Comparison of ENCODE assay signal across 23 cellular contexts in genomic region chr16:75326333-75326732, GRCh38.
A peak's percentile ranks its signal among the peaks of the same experiment; 100 is the strongest.
DNase-seq lines count a peak whose midpoint lies in the region; ATAC-seq and TF ChIP-seq lines count a peak whose summit lies in the region.
"Had no signal": no experiment of that assay in that cellular context is flagged by ENCODE, and none has a peak within 500 bp of the region (broad histone marks: within the 10 kb centered on the region; RNA-seq: fewer than 3 reads in every experiment).

No MANE protein-coding gene starts in this region.

- no peak overlapping the region for H3K4me3 Mint-ChIP-seq in CD4-positive, alpha-beta T cell
- no peak overlapping the region for H3K4me3 Mint-ChIP-seq in glutamatergic neuron (ENCODE audit: unreplicated experiment)
- H3K4me3 Mint-ChIP-seq: activated CD4-positive, alpha-beta T cell treated with anti-CD3 and anti-CD28 coated beads for 36 hours; activated T-helper 1 cell treated with anti-CD3 and anti-CD28 coated beads, Interleukin-12 subunit alpha, Interleukin-12 subunit beta, Interleukin-2, Interleukin-4 antibody, amounts not matched to agents 30 ng/mL and 10 ng/mL and 1 ng/mL, durations not matched to agents 14 hours and 24 hours and 36 hours; nephron progenitor cell; T-helper 1 cell treated with Interleukin-12 subunit alpha and Interleukin-12 subunit beta and Interleukin-4 antibody, amounts not matched to agents 30 μg/mL and 1 μg/mL, for 36 hours had no signal

- no peak overlapping the region for H3K27ac ChIP-seq in CD4-positive, alpha-beta T cell (ENCODE audit: low read depth, low read length)
- no peak overlapping the region for H3K27ac ChIP-seq in adrenal gland
- H3K27ac ChIP-seq: body of pancreas, HL-60, RWPE1, thoracic aorta had no signal

- WGBS in adrenal gland, 4 donors, result 86 to 92% (median 87%) methylated on average over 5 of the region's 5 CpGs

- H3K4me1 Mint-ChIP-seq in CD4-positive, alpha-beta T cell (ENCODE audit: low read depth), result peaks cover 39% of the 10 kb centered on the region
- H3K4me1 Mint-ChIP-seq in glutamatergic neuron (ENCODE audit: low read depth, unreplicated experiment), result peaks cover 17% of the 10 kb centered on the region

- CTCF ChIA-PET in CD4-positive, alpha-beta T cell (lab: Charles Lee), result no interaction called here

- no peak for TF ChIP-seq CTCF in CD4-positive, alpha-beta T cell (IDR thresholded peaks at IDR 0.05)
- TF ChIP-seq CTCF in glutamatergic neuron (IDR thresholded peaks at IDR 0.05; ENCODE audit: partially characterized antibody, unreplicated experiment) (no peak), adrenal gland (IDR thresholded peaks at IDR 0.05) (no peak)

- no peaks in the 10 kb centered on the region for H3K27me3 Mint-ChIP-seq in CD4-positive, alpha-beta T cell
- peaks cover 1% of the 10 kb centered on the region for H3K27me3 Mint-ChIP-seq in glutamatergic neuron (ENCODE audit: unreplicated experiment)
- H3K27me3 Mint-ChIP-seq: activated CD4-positive, alpha-beta T cell treated with anti-CD3 and anti-CD28 coated beads for 36 hours had no signal

- H3K9me3 ChIP-seq in CD4-positive, alpha-beta T cell (ENCODE audit: control insufficient read depth, low read length), result no peaks in the 10 kb centered on the region
- H3K9me3 ChIP-seq in adrenal gland (replicated peaks in 1 of 3), result no peaks in the 10 kb centered on the region
- H3K9me3 ChIP-seq: body of pancreas, HAP-1, thoracic aorta had no signal

- H3K9me3 Mint-ChIP-seq in CD4-positive, alpha-beta T cell, result no peaks in the 10 kb centered on the region
- H3K9me3 Mint-ChIP-seq in glutamatergic neuron (ENCODE audit: unreplicated experiment), result no peaks in the 10 kb centered on the region
- H3K9me3 Mint-ChIP-seq: activated T-helper 1 cell treated with anti-CD3 and anti-CD28 coated beads, Interleukin-12 subunit alpha, Interleukin-12 subunit beta, Interleukin-2, Interleukin-4 antibody, amounts not matched to agents 30 ng/mL and 10 ng/mL and 1 ng/mL, durations not matched to agents 14 hours and 24 hours and 36 hours; nephron progenitor cell; T-helper 1 cell treated with Interleukin-12 subunit alpha and Interleukin-12 subunit beta and Interleukin-4 antibody, amounts not matched to agents 30 μg/mL and 1 μg/mL, for 36 hours had no signal

- ATAC-seq in CD4-positive, alpha-beta T cell (ENCODE audit: poor library complexity), result peak; percentile 64
- ATAC-seq: activated CD4-positive, alpha-beta T cell treated with anti-CD3 and anti-CD28 coated beads for 36 hours; body of pancreas; HepG2; sciatic nerve; stimulated activated naive CD8-positive, alpha-beta T cell treated with anti-CD3 and anti-CD28 coated beads, Interleukin-15, Interleukin-2, amounts not matched to agents 100 U/mL and 50 U/mL, for 24 hours had no signal

- peak overlapping the region; percentile 69 for H3K27ac Mint-ChIP-seq in CD4-positive, alpha-beta T cell
- peak overlapping the region; percentile 3 for H3K27ac Mint-ChIP-seq in glutamatergic neuron (ENCODE audit: unreplicated experiment)
- H3K27ac Mint-ChIP-seq: activated CD4-positive, alpha-beta T cell treated with anti-CD3 and anti-CD28 coated beads for 36 hours; activated T-helper 1 cell treated with anti-CD3 and anti-CD28 coated beads, Interleukin-12 subunit alpha, Interleukin-12 subunit beta, Interleukin-2, Interleukin-4 antibody, amounts not matched to agents 30 ng/mL and 10 ng/mL and 1 ng/mL, durations not matched to agents 14 hours and 24 hours and 36 hours; nephron progenitor cell; T-helper 1 cell treated with Interleukin-12 subunit alpha and Interleukin-12 subunit beta and Interleukin-4 antibody, amounts not matched to agents 30 μg/mL and 1 μg/mL, for 36 hours had no signal

- intact Hi-C loops in CD4-positive, alpha-beta T cell (cut with DNase I, micrococcal nuclease), result loop anchor here in 1 of 2 experiments (10.0 kb wide), 1 partner anchor 58 kb away; no protein-coding TSS in a partner anchor
- intact Hi-C loops in adrenal gland (cut with DNase I), result no loop called here

- DNase-seq in NCI-H1092 treated with DMSO at 0.1 percent for 48 hours (lab: John Stamatoyannopoulos, UW), result peak; percentile 24
- no peak for DNase-seq in NCI-H1092 (lab: John Stamatoyannopoulos, UW)
- DNase-seq in CD4-positive, alpha-beta T cell, result peak in 1 of 10 experiments; percentile 4
- peak; percentile 42 for DNase-seq in NCI-H69 (lab: John Stamatoyannopoulos, UW)
- DNase-seq in glutamatergic neuron, result no peak
- DNase-seq in stimulated activated CD8-positive, alpha-beta memory T cell treated with anti-CD3 and anti-CD28 coated beads, Interleukin-4, amount 100 ng/mL, for 48 hours, result no peak
- DNase-seq in stimulated activated CD4-positive, alpha-beta T cell treated with anti-CD3 and anti-CD28 coated beads, Interleukin-1b, Interleukin-23, amount 100 ng/mL, for 48 hours, result no peak
- DNase-seq in adrenal gland, result no peak
- DNase-seq: 8988T; activated CD4-positive, alpha-beta T cell treated with anti-CD3 and anti-CD28 coated beads for 36 hours; body of pancreas; DND-41; Kasumi-1; nephron progenitor cell; stimulated activated naive CD8-positive, alpha-beta T cell treated with anti-CD3 and anti-CD28 coated beads, Interleukin-15, Interleukin-2, amounts not matched to agents 100 U/mL and 50 U/mL, for 24 hours had no signal

- H3K4me3 ChIP-seq in adrenal gland, result no peak overlapping the region
- H3K4me3 ChIP-seq: body of pancreas, HAP-1, thoracic aorta had no signal

- POLR2A ChIA-PET in CD4-positive, alpha-beta T cell (lab: Charles Lee), result interaction anchor here (1.1 to 1.6 kb wide), 3 partner anchors 14 to 54 kb away, joined by 4 to 11 read pairs (median 4); no protein-coding TSS in a partner anchor

- peaks cover 6% of the 10 kb centered on the region for H3K36me3 Mint-ChIP-seq in CD4-positive, alpha-beta T cell (ENCODE audit: low read depth)
- no peaks in the 10 kb centered on the region for H3K36me3 Mint-ChIP-seq in glutamatergic neuron (ENCODE audit: unreplicated experiment)

- no peak for TF ChIP-seq POLR2A in adrenal gland (IDR thresholded peaks at IDR 0.05)

- H3K27me3 ChIP-seq in CD4-positive, alpha-beta T cell (ENCODE audit: control insufficient read depth, insufficient read depth, low read length), result no peaks in the 10 kb centered on the region
- no peaks in the 10 kb centered on the region for H3K27me3 ChIP-seq in adrenal gland
- H3K27me3 ChIP-seq: body of pancreas had no signal

- peaks cover 6 to 16% of the 10 kb centered on the region in 2 donors for H3K4me1 ChIP-seq in adrenal gland (replicated peaks in 1 of 2)
- H3K4me1 ChIP-seq: body of pancreas, HAP-1 had no signal

- H3K36me3 ChIP-seq in adrenal gland (replicated peaks in 1 of 2), result no peaks in the 10 kb centered on the region
- H3K36me3 ChIP-seq: HAP-1, thoracic aorta had no signal

Comparison
In these comparisons a context has a peak if more than half of its experiments do, and no peak if none do; other contexts are left out.
1. DNase-seq: peak in NCI-H1092 treated with DMSO at 0.1 percent for 48 hours (single experiment) and NCI-H69 (single experiment); none in NCI-H1092 (single experiment), glutamatergic neuron (single experiment), stimulated activated CD8-positive, alpha-beta memory T cell treated with anti-CD3 and anti-CD28 coated beads, Interleukin-4, amount 100 ng/mL, for 48 hours (single experiment), stimulated activated CD4-positive, alpha-beta T cell treated with anti-CD3 and anti-CD28 coated beads, Interleukin-1b, Interleukin-23, amount 100 ng/mL, for 48 hours (single experiment) and adrenal gland (0 of 7).